Comparison of ENCODE assay signal across 8 cellular contexts in genomic region chr19:40605201-40605971, GRCh38. TPM values are rescaled to one million over a fixed set of nuclear protein-coding genes. Genes with fewer than 3 reads are reported as not detected.
DNase-seq lines count a peak whose midpoint lies in the region; ATAC-seq and TF ChIP-seq lines count a peak whose summit lies in the region.

No MANE protein-coding gene starts in this region.

- H3K9me3 ChIP-seq in adrenal gland (replicated peaks in 1 of 3) (no peaks in the 10 kb centered on the region), hepatocyte (ENCODE audit: low read depth) (no peaks in the 10 kb centered on the region)

- H3K36me3 ChIP-seq in adrenal gland (replicated peaks in 1 of 2): no peaks in the 10 kb centered on the region
- no peaks in the 10 kb centered on the region for H3K36me3 ChIP-seq in hepatocyte (replicated peaks; ENCODE audit: insufficient read depth, low read depth)

- H3K4me3 ChIP-seq in adrenal gland (peak overlapping the region in 3 of 4 donors; percentile 37 to 44 (median 44)), hepatocyte (peak overlapping the region; percentile 18), skeletal muscle cell (ENCODE audit: low read depth, low read length) (peak overlapping the region; percentile 46)

- intact Hi-C loops in adrenal gland (cut with DNase I): no loop called here

- peaks cover 49 to 56% of the 10 kb centered on the region in 2 donors for H3K4me1 ChIP-seq in adrenal gland (replicated peaks in 1 of 2)
- peaks cover 54% of the 10 kb centered on the region for H3K4me1 ChIP-seq in hepatocyte (ENCODE audit: insufficient read depth)

- DNase-seq in NCI-H1436 (lab: John Stamatoyannopoulos, UW): peak; percentile 33
- DNase-seq in NCI-H1436 treated with DMSO at 0.1 percent for 48 hours (lab: John Stamatoyannopoulos, UW): no peak
- DNase-seq in LoVo (ENCODE audit: low spot score): peak; percentile 83
- DNase-seq in T follicular helper cell (ENCODE audit: low read depth): peak; percentile 69
- peak; percentile 65 to 76 (median 73) for DNase-seq in adrenal gland
- peak; percentile 84 for DNase-seq in hepatocyte (ENCODE audit: low spot score)
- DNase-seq in skeletal muscle cell (ENCODE audit: low read depth): no peak

- H3K9me2 ChIP-seq in hepatocyte (replicated peaks; ENCODE audit: insufficient read depth): no peaks in the 10 kb centered on the region

- H2AFZ ChIP-seq in hepatocyte: peak overlapping the region; percentile 22

- H3K27ac ChIP-seq in adrenal gland: peak overlapping the region in 4 of 5 donors; percentile 60 to 80 (median 69)
- peak overlapping the region; percentile 76 for H3K27ac ChIP-seq in hepatocyte

- peaks cover under 1% of the 10 kb centered on the region for H3K27me3 ChIP-seq in adrenal gland
- peaks cover 6% of the 10 kb centered on the region for H3K27me3 ChIP-seq in hepatocyte

- TF ChIP-seq CTCF in adrenal gland (IDR thresholded peaks at IDR 0.05) (peak in 1 of 6 experiments; percentile 10), hepatocyte (IDR thresholded peaks at IDR 0.05; ENCODE audit: poor library complexity) (peak; percentile 41)

- 2 to 4% (median 3%) methylated on average over 18 to 73 of the region's 73 CpGs for WGBS in adrenal gland, 4 donors
- WGBS in hepatocyte (ENCODE audit: low lambda C conversion rate, missing lambda C conversion rate): 3% methylated on average over 63 of the region's 73 CpGs

- TF ChIP-seq POLR2A in adrenal gland (IDR thresholded peaks at IDR 0.05): peak in 1 of 2 donors; percentile 51

- H3K4me2 ChIP-seq in hepatocyte: peak overlapping the region; percentile 94

- H4K20me1 ChIP-seq in hepatocyte (ENCODE audit: insufficient read depth, poor library complexity, severe bottlenecking): no peaks in the 10 kb centered on the region

- no peak for ATAC-seq in GM18519 (IDR thresholded peaks at IDR 0.05; ENCODE audit: low FRiP score, unreplicated experiment)

- no peaks in the 10 kb centered on the region for H3K79me2 ChIP-seq in hepatocyte

RNA-seq across cellular contexts. Expression of gene LTBP4, which starts 4.2 kb away (rescaled TPM):
- total RNA-seq in adrenal gland: 100 to 1,000 TPM in 6 of 8 donors, 10 to 100 TPM in 2; 46.7 to 205 (median 121) TPM
- polyA plus RNA-seq in adrenal gland: 100 to 1,000 TPM in 2 of 3 donors, 10 to 100 TPM in 1; 15.3 to 272 (median 142) TPM
- total RNA-seq in hepatocyte: 45.6 and 50.2 TPM in 2 replicates
- 163 and 185 TPM in 2 replicates for polyA plus RNA-seq in hepatocyte

RNA-seq across cellular contexts. Expression of gene SHKBP1, which starts 28.7 kb away (rescaled TPM):
- 10 to 100 TPM; 37.4 to 96.3 (median 51.6) TPM for total RNA-seq in adrenal gland
- polyA plus RNA-seq in adrenal gland: 100 to 1,000 TPM in 2 of 3 donors, 10 to 100 TPM in 1; 17.8 to 157 (median 118) TPM
- 22.6 and 44.6 TPM in 2 replicates for total RNA-seq in hepatocyte
- polyA plus RNA-seq in hepatocyte: 81.3 and 83.6 TPM in 2 replicates

Comparison
In these comparisons a context has a peak if more than half of its experiments do, and no peak if none do; other contexts are left out.
1. DNase-seq: peak in NCI-H1436 (single experiment), LoVo (single experiment), T follicular helper cell (single experiment), adrenal gland (7 of 7) and hepatocyte (single experiment); none in NCI-H1436 treated with DMSO at 0.1 percent for 48 hours (single experiment) and skeletal muscle cell (single experiment).
2. Peak in every context shown above with its lines, with median percentiles within 50 percentile points of each other: H3K4me3 ChIP-seq.